Comparison of ENCODE assay signal across 9 cellular contexts in the genomic region with DNA sequence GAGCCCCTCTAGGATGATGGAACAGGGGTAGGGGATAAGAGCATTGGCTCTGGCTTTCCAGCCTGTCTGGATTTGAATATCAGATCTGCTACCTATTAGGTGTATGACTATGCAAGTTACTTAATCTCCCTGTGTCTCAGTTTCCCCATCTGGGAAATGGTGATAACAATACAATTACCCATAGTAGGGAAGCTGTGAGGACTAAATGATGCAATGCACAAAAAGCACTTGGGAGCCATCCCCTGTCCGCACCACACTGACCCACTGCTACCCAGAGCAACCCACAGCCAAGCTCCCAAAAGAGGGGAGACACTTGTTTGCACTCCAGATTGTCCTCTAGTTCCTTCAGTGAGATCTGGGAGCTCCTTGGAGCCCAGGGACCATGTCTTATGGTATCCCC. TPM values are rescaled to one million over a fixed set of nuclear protein-coding genes. Genes with fewer than 3 reads are reported as not detected.
"Had no signal": no experiment of that assay in that cellular context is flagged by ENCODE, and none has a peak within 500 bp of the region (broad histone marks: within the 10 kb centered on the region; RNA-seq: fewer than 3 reads in every experiment).

No MANE protein-coding gene starts in this region.

- DNase-seq: GDM1, GF-D8 had no signal

- H3K4me3 ChIP-seq: GM12878 had no signal

- ATAC-seq: GM12878 had no signal

- FAIRE-seq: G401.6, GM12878, GM12891, GM12892, GM18507, GM19239 had no signal

RNA-seq across cellular contexts. Expression of a gene that starts 30.1 kb away (rescaled TPM):
- total RNA-seq: G401 had no signal
